In the genomic region with DNA sequence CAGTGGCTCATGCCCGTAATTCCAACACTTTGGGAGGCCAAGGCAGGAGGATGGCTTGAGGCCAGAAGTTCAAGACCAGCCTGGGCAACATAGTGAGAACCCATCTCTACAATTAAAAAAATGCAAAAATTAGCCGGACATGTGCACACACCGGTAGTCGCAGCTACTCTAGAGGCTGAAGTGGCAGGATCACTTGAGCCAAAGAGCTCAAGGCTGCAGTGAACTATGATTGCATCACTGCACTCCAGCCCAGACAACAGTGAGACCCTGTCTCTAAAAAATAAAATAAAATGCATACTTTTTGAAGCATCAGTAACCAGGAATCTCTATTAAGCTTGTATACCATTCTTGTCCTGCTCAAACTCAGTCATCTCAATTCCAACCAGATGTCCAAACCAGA, we compare ENCODE assay signal across 17 cellular contexts. TPM values are rescaled to one million over a fixed set of nuclear protein-coding genes. Genes with fewer than 3 reads are reported as not detected.
DNase-seq lines count a peak whose midpoint lies in the region; ATAC-seq, FAIRE-seq and TF ChIP-seq lines count a peak whose summit lies in the region.
"Had no signal": no experiment of that assay in that cellular context is flagged by ENCODE, and none has a peak within 500 bp of the region (broad histone marks: within the 10 kb centered on the region; RNA-seq: fewer than 3 reads in every experiment).

No MANE protein-coding gene starts in this region.

- H3K9ac ChIP-seq in mammary epithelial cell (ENCODE audit: insufficient read depth, low read length): no peak overlapping the region
- no peak overlapping the region for H3K9ac ChIP-seq in K562 (ENCODE audit: insufficient read depth in 1 of 2, low read depth in 2 of 2, low read length in 2 of 2)
- H3K9ac ChIP-seq: BLaER1 had no signal

- FAIRE-seq in K562 (lab: Jason Lieb, UNC) (no peak), GM19239 (lab: Jason Lieb, UNC) (no peak)

- H3K4me1 ChIP-seq in breast epithelium: peaks cover 0 to 15% of the 10 kb centered on the region in 2 donors
- H3K4me1 ChIP-seq in mammary epithelial cell (ENCODE audit: insufficient read depth, low read length): no peaks in the 10 kb centered on the region
- peaks cover 23 to 31% of the 10 kb centered on the region in 2 experiments; a peak in 4 of 5 replicates for H3K4me1 ChIP-seq in K562 (replicated peaks in 1 of 2; ENCODE audit: control insufficient read depth in 2 of 2, insufficient read depth in 2 of 2, low read length in 2 of 2)
- no peaks in the 10 kb centered on the region for H3K4me1 ChIP-seq in prostate gland (replicated peaks)

- no peaks in the 10 kb centered on the region for H3K36me3 ChIP-seq in breast epithelium
- no peaks in the 10 kb centered on the region for H3K36me3 ChIP-seq in mammary epithelial cell (ENCODE audit: insufficient read depth, low read length)
- no peaks in the 10 kb centered on the region for H3K36me3 ChIP-seq in K562 (ENCODE audit: control insufficient read depth, insufficient read depth, low read length)
- no peaks in the 10 kb centered on the region for H3K36me3 ChIP-seq in prostate gland
- H3K36me3 ChIP-seq: BLaER1 had no signal

- POLR2A ChIA-PET in K562 (lab: Yijun Ruan, JAX): interaction anchor here (0.9 to 3.0 kb wide), 5 partner anchors 10 to 73 kb away, joined by 4 to 23 read pairs (median 5); a partner anchor contains a TSS

- CTCF ChIA-PET in mammary epithelial cell (lab: Charles Lee; ENCODE audit: low non-redundant PET): no interaction called here
- CTCF ChIA-PET in K562 (lab: Yijun Ruan, JAX; ENCODE audit: low intra/inter-chr PET ratio): no interaction called here

- in situ Hi-C loops in mammary epithelial cell (cut with MboI; ENCODE audit: low sequenced_read_pairs in 2 of 2) (no loop called here), K562 (cut with MboI) (no loop called here)

- H3K27ac ChIP-seq in breast epithelium: peak overlapping the region; percentile 82 to 85
- no peak overlapping the region for H3K27ac ChIP-seq in mammary epithelial cell (ENCODE audit: insufficient read depth, low read depth, low read length)
- no peak overlapping the region for H3K27ac ChIP-seq in K562 (ENCODE audit: extremely low read depth, low read depth, low read length)
- peak overlapping the region; percentile 22 to 72 for H3K27ac ChIP-seq in prostate gland
- H3K27ac ChIP-seq: BLaER1, HL-60 had no signal

- TF ChIP-seq RAD21 in K562 (CRISPR knock-in tag; conservative IDR thresholded peaks at IDR 0.05 in 1 of 2, IDR thresholded peaks at IDR 0.05 in 1 of 2): no peak

- 27% methylated on average over 4 of the region's 4 CpGs for WGBS in mammary epithelial cell (ENCODE audit: low coverage, missing lambda C conversion rate)
- WGBS in K562 (ENCODE audit: insufficient coverage, low coverage, missing lambda C conversion rate): 69% methylated on average over 4 of the region's 4 CpGs
- WGBS in prostate gland: 62% methylated on average over 4 of the region's 4 CpGs

- H2AFZ ChIP-seq in mammary epithelial cell (ENCODE audit: low read depth, low read length): no peak overlapping the region
- H2AFZ ChIP-seq in K562 (ENCODE audit: low read depth, low read length): no peak overlapping the region

- ATAC-seq in K562: no peak

- H3K9me1 ChIP-seq in K562 (ENCODE audit: control insufficient read depth, insufficient read depth, low read length): no peaks in the 10 kb centered on the region

- H4K20me1 ChIP-seq in mammary epithelial cell (ENCODE audit: insufficient read depth, low read length): no peaks in the 10 kb centered on the region
- H4K20me1 ChIP-seq in K562 (replicated peaks; ENCODE audit: control insufficient read depth, insufficient read depth, low read length): no peaks in the 10 kb centered on the region
- H4K20me1 ChIP-seq: BLaER1 had no signal

- intact Hi-C loops in breast epithelium (cut with DNase I; ENCODE audit: low total_unique reads): no loop called here
- intact Hi-C loops in mammary epithelial cell (cut with micrococcal nuclease): no loop called here
- intact Hi-C loops in K562 (cut with micrococcal nuclease): loop anchor here (2.0 kb wide), 1 partner anchor 28 kb away; a partner anchor contains a TSS
- intact Hi-C loops in prostate gland (cut with DNase I): no loop called here

- H3K4me2 ChIP-seq in mammary epithelial cell (ENCODE audit: insufficient read depth, low read depth, low read length): no peak overlapping the region
- peak overlapping the region; percentile 56; the same call in 1 of the 2 replicates for H3K4me2 ChIP-seq in K562 (ENCODE audit: insufficient read depth, low read length)
- H3K4me2 ChIP-seq: BLaER1 had no signal

- DNase-seq in breast epithelium (ENCODE audit: low spot score in 2 of 2) (no peak), mammary epithelial cell (no peak), K562 (ENCODE audit: extremely low read depth in 1 of 4, low spot score in 3 of 4) (no peak), prostate gland (ENCODE audit: low spot score) (no peak), dermis blood vessel endothelial cell (no peak), GM19239 (ENCODE audit: insufficient read length, low spot score) (no peak)
- DNase-seq in activated T-cell treated with anti-CD3 and anti-CD28 coated beads, Interleukin-2, amount 50 U/mL, for 48 hours: no peak
- DNase-seq: 8988T; AML-193; CD8-positive, alpha-beta memory T cell; DND-41; GDM1; HCEC 1CT; HFFc6 had no signal

- no peak overlapping the region for H3K4me3 ChIP-seq in breast epithelium
- H3K4me3 ChIP-seq in mammary epithelial cell (replicated peaks in 1 of 3; ENCODE audit: insufficient read depth in 1 of 3, low read depth in 2 of 3, low read length in 3 of 3): no peak overlapping the region
- no peak overlapping the region for H3K4me3 ChIP-seq in K562
- H3K4me3 ChIP-seq in prostate gland: no peak overlapping the region
- H3K4me3 ChIP-seq: BLaER1 had no signal

- BruUV-seq in mammary epithelial cell (replicated peaks; lab: Mats Ljungman, UMichigan): no TSS peak
- BruUV-seq in K562 (replicated peaks; lab: Mats Ljungman, UMichigan): no TSS peak

- TF ChIP-seq EP300 in K562 (IDR thresholded peaks at IDR 0.05; ENCODE audit: low read length): no peak

- TF ChIP-seq POLR2A in breast epithelium (IDR thresholded peaks at IDR 0.05): no peak
- TF ChIP-seq POLR2A in K562 (conservative IDR thresholded peaks at IDR 0.05): no peak
- TF ChIP-seq POLR2A in prostate gland (IDR thresholded peaks at IDR 0.05): no peak

- TF ChIP-seq CTCF in breast epithelium (IDR thresholded peaks at IDR 0.05): no peak
- TF ChIP-seq CTCF in mammary epithelial cell (conservative IDR thresholded peaks at IDR 0.05 in 1 of 2, IDR thresholded peaks at IDR 0.05 in 1 of 2; ENCODE audit: extremely low read depth in 1 of 2, insufficient read depth in 1 of 2, low read depth in 1 of 2, low read length in 2 of 2): no peak
- TF ChIP-seq CTCF in K562 (IDR thresholded peaks at IDR 0.05 in 2 of 3, conservative IDR thresholded peaks at IDR 0.05 in 1 of 3; ENCODE audit: insufficient read depth in 2 of 3, low read depth in 1 of 3, low read length in 3 of 3): no peak
- TF ChIP-seq CTCF in prostate gland (IDR thresholded peaks at IDR 0.05): no peak

- H3K9me3 ChIP-seq in breast epithelium (no peaks in the 10 kb centered on the region), mammary epithelial cell (replicated peaks; ENCODE audit: insufficient read depth, low read length) (no peaks in the 10 kb centered on the region), K562 (replicated peaks; ENCODE audit: control insufficient read depth, insufficient read depth, low read depth, low read length) (peaks cover 4% of the 10 kb centered on the region), prostate gland (no peaks in the 10 kb centered on the region)
- H3K9me3 ChIP-seq: Caco-2 had no signal

- H3K79me2 ChIP-seq in mammary epithelial cell (ENCODE audit: insufficient read depth, low read length) (no peaks in the 10 kb centered on the region), K562 (ENCODE audit: control insufficient read depth, insufficient read depth, low read length) (no peaks in the 10 kb centered on the region)

- H3K27me3 ChIP-seq in breast epithelium (no peaks in the 10 kb centered on the region), mammary epithelial cell (ENCODE audit: insufficient read depth, low read length) (peaks cover 4% of the 10 kb centered on the region), K562 (ENCODE audit: control insufficient read depth in 2 of 2, insufficient read depth in 2 of 2, low read length in 2 of 2) (no peaks in the 10 kb centered on the region), prostate gland (replicated peaks; ENCODE audit: insufficient read depth) (no peaks in the 10 kb centered on the region)
- H3K27me3 ChIP-seq: BLaER1 had no signal

- dilution Hi-C loops in mammary epithelial cell (cut with HindIII; ENCODE audit: low sequenced_read_pairs): no loop called here

TF ChIP-seq in K562, 482 proteins besides CTCF, POLR2A, EP300 and RAD21 (continues in another document):
- TF ChIP-seq HDAC6 (IDR thresholded peaks at IDR 0.05; ENCODE audit: low read depth, low read length) (no peak), IFI16 (CRISPR knock-in tag; IDR thresholded peaks at IDR 0.05) (0 out of 2 replicates have a peak, but pooled peaks have one; percentile 3), ILK (tag; IDR thresholded peaks at IDR 0.05; ENCODE audit: borderline replicate concordance, low read depth) (no peak)

RNA-seq across cellular contexts. Expression of a gene that starts 27.2 kb away (rescaled TPM):
- total RNA-seq in breast epithelium: 10 to 100 TPM; 10.2 to 31.3 (median 18.4) TPM
- 10 to 100 TPM in 1 of 2 donors, 1 to 10 TPM in 1; 4.5 to 10.0 TPM for total RNA-seq in mammary epithelial cell
- polyA plus RNA-seq in mammary epithelial cell: 2.2 TPM
- polyA minus RNA-seq in mammary epithelial cell: 5.6 TPM
- 7.7 and 20.8 TPM in 2 replicates for total RNA-seq in K562 (2011; cell fraction: chromatin; rRNA removed; ENCODE audit: low replicate concordance)
- total RNA-seq in K562 (2011; cell fraction: nucleolus; rRNA removed): 3.3 and 4.5 TPM in 2 replicates
- total RNA-seq in K562 (2011; cell fraction: nucleoplasm; rRNA removed): 9.1 and 18.0 TPM in 2 replicates
- total RNA-seq in K562 (2014; rRNA removed): 13.9 and 14.5 TPM in 2 replicates
- 26.9 and 27.3 TPM in 2 replicates for total RNA-seq in K562 (2014; rRNA removed; fragmentation: Illumina TruSeq; extraction: Trizol)
- 21.8 and 24.4 TPM in 2 replicates for total RNA-seq in K562 (2015; rRNA removed; fragmentation: Illumina TruSeq; extraction: Trizol)
- 21.0 and 22.8 TPM in 2 replicates for total RNA-seq in K562 (2021)
- 18.8 and 21.1 TPM in 2 replicates for polyA plus RNA-seq in K562 (2011; rRNA removed)
- 4.0 and 10.7 TPM in 2 replicates for polyA plus RNA-seq in K562 (2011; cell fraction: cytosol; rRNA removed)
- 6.8 and 10.7 TPM in 2 replicates for polyA plus RNA-seq in K562 (2011; cell fraction: nucleus; rRNA removed)
- polyA plus RNA-seq in K562 (2012): 10.8 and 18.5 TPM in 2 replicates
- 11.8 and 15.2 TPM in 2 replicates for polyA plus RNA-seq in K562 (2014; fragmentation: Illumina TruSeq; extraction: Trizol)
- 1 to 10 TPM; 6.1 to 8.0 TPM for polyA plus RNA-seq in K562 (2014; fragmentation: Nextera tagmentation; extraction: Ambion mirVana)
- polyA plus RNA-seq in K562 (2014; rRNA removed): 12.2 and 12.7 TPM in 2 replicates
- polyA minus RNA-seq in K562 (2011; rRNA and poly(A)+ RNA removed): 30.8 and 35.3 TPM in 2 replicates
- polyA minus RNA-seq in K562 (2011; cell fraction: cytosol; rRNA and poly(A)+ RNA removed): 13.7 and 16.0 TPM in 2 replicates
- polyA minus RNA-seq in K562 (2011; cell fraction: nucleus; rRNA and poly(A)+ RNA removed): 6.6 and 11.7 TPM in 2 replicates
- 10 to 100 TPM; 12.4 to 20.3 TPM for total RNA-seq in prostate gland
- total RNA-seq in dermis blood vessel endothelial cell: 1.5 and 3.0 TPM in 2 replicates

Comparison
In these comparisons a context has a peak if more than half of its experiments do, and no peak if none do; other contexts are left out.
1. H3K27ac ChIP-seq: peak in breast epithelium (2 of 2) and prostate gland (2 of 2); none in mammary epithelial cell (single experiment) and K562 (single experiment).